ENCODE assay signal across 37 cellular contexts in the genomic region with DNA sequence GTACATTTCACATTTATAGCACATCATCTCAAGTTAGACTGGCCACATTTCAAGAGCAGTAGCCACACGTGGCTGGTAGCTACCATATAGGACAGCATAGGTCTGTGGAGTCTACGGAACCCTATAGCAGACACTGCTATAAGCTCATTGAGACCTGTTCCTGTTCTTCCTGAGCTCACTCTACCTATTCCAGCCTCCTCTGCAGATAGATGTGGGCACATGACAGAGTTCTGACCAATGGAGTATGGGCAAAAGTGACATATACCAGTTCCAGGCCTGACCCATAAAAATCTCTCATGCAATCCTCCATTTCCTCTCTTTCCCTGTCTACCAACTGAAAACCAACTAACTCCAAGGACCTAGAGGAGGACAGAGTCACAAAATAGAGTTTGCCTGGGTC. TPM values are rescaled to one million over a fixed set of nuclear protein-coding genes. Genes with fewer than 3 reads are reported as not detected.
"Had no signal": no experiment of that assay in that cellular context is flagged by ENCODE, and none has a peak within 500 bp of the region (broad histone marks: within the 10 kb centered on the region; RNA-seq: fewer than 3 reads in every experiment).

No MANE protein-coding gene starts in this region.

- ATAC-seq: activated CD8-positive, alpha-beta T cell treated with anti-CD3 and anti-CD28 coated beads for 36 hours; activated naive CD4-positive, alpha-beta T cell treated with anti-CD3 and anti-CD28 coated beads, Interleukin-2, amount 50 U/mL, for 72 hours; activated T-cell treated with anti-CD3 and anti-CD28 coated beads, Interleukin-2, amount 50 U/mL, for 4 hours; activated T-cell treated with anti-CD3 and anti-CD28 coated beads, Interleukin-2, amount 50 U/mL, for 72 hours; activated T-helper 17 cell treated with anti-CD3 and anti-CD28 coated beads, Interleukin-2, amount 50 U/mL, for 72 hours; body of pancreas had no signal

- H3K27ac ChIP-seq: adrenal gland, body of pancreas, brain microvascular endothelial cell, breast epithelium, VCaP had no signal

- H3K9me3 ChIP-seq: adrenal gland, body of pancreas, breast epithelium had no signal

- H3K27me3 ChIP-seq: adrenal gland, body of pancreas, brain microvascular endothelial cell had no signal

- H3K4me3 ChIP-seq: adrenal gland, body of pancreas, breast epithelium had no signal

- H3K36me3 ChIP-seq: adrenal gland, brain microvascular endothelial cell, breast epithelium had no signal

- H3K4me1 ChIP-seq: adrenal gland, breast epithelium had no signal

- DNase-seq: activated B cell treated with CpG ODN at 0.5 μM for 24 hours; activated CD4-positive, alpha-beta memory T cell treated with anti-CD3 and anti-CD28 coated beads for 36 hours; activated CD4-positive, alpha-beta T cell treated with anti-CD3 and anti-CD28 coated beads for 4 hours; activated CD4-positive, alpha-beta T cell treated with anti-CD3 and anti-CD28 coated beads, Interleukin-2, amount 10 ng/mL, durations not matched to agents 24 days and 14 days; activated CD4-positive, alpha-beta T cell treated with anti-CD3 and anti-CD28 coated beads, Interleukin-2, amount 50 U/mL, for 1 hour; activated CD4-positive, alpha-beta T cell treated with anti-CD3 and anti-CD28 coated beads, Interleukin-2, amount 50 U/mL, for 4 hours; activated CD4-positive, CD25-positive, alpha-beta regulatory T cell treated with anti-CD3 and anti-CD28 coated beads, Interleukin-2, amount 50 U/mL, for 72 hours; activated CD8-positive, alpha-beta memory T cell treated with anti-CD3 and anti-CD28 coated beads, Interleukin-2, amount 50 U/mL, for 4 hours; activated CD8-positive, alpha-beta T cell treated with anti-CD3 and anti-CD28 coated beads for 36 hours; activated effector memory CD4-positive, alpha-beta T cell treated with anti-CD3 and anti-CD28 coated beads, Interleukin-2, amount 50 U/mL, for 16 hours; activated gamma-delta T cell treated with Interleukin-2 at 50 U/mL for 16 hours; activated naive CD4-positive, alpha-beta T cell; activated naive CD4-positive, alpha-beta T cell treated with anti-CD3 and anti-CD28 coated beads for 36 hours; activated naive CD4-positive, alpha-beta T cell treated with anti-CD3 and anti-CD28 coated beads, Interleukin-2, amount 50 U/mL, for 16 hours; activated naive CD8-positive, alpha-beta T cell treated with anti-CD3 and anti-CD28 coated beads for 36 hours; activated T-cell treated with anti-CD3 and anti-CD28 coated beads for 4 hours; activated T-cell treated with anti-CD3 and anti-CD28 coated beads, Interleukin-2, amount 50 U/mL, for 1 hour; activated T-cell treated with anti-CD3 and anti-CD28 coated beads, Interleukin-2, amount 50 U/mL, for 4 hours; activated T-cell treated with anti-CD3 and anti-CD28 coated beads, Interleukin-2, amount 50 U/mL, for 72 hours; adrenal gland; amniotic stem cell; aorta; body of pancreas; brain microvascular endothelial cell; central memory CD4-positive, alpha-beta T cell; T-helper 2 cell; T-helper 9 cell had no signal

- FAIRE-seq: astrocyte, TTC549 had no signal

RNA-seq across cellular contexts. Expression of a gene that starts 11.9 kb away (rescaled TPM):
- total RNA-seq: activated B cell treated with CpG ODN at 0.5 μM for 24 hours; activated CD4-positive, alpha-beta memory T cell treated with anti-CD3 and anti-CD28 coated beads for 36 hours; activated CD4-positive, alpha-beta T cell treated with anti-CD3 and anti-CD28 coated beads, Interleukin-2, amount 10 ng/mL, durations not matched to agents 24 days and 14 days; activated CD8-positive, alpha-beta memory T cell treated with anti-CD3 and anti-CD28 coated beads for 36 hours; activated CD8-positive, alpha-beta T cell treated with anti-CD3 and anti-CD28 coated beads for 36 hours; activated naive CD4-positive, alpha-beta T cell treated with anti-CD3 and anti-CD28 coated beads for 36 hours; activated naive CD8-positive, alpha-beta T cell treated with anti-CD3 and anti-CD28 coated beads for 36 hours; activated T-helper 1 cell treated with anti-CD3 and anti-CD28 coated beads, Interleukin-12 subunit alpha, Interleukin-12 subunit beta, Interleukin-2, Interleukin-4 antibody, amounts not matched to agents 30 ng/mL and 10 ng/mL and 1 ng/mL, durations not matched to agents 14 hours and 24 hours and 36 hours; activated T-helper 17 cell treated with anti-CD3 and anti-CD28 coated beads, Interleukin-2, amount 50 U/mL, for 72 hours; astrocyte; body of pancreas; breast epithelium; cardiac septum; cerebellum had no signal
- polyA plus RNA-seq: adrenal gland, aorta had no signal

RNA-seq across cellular contexts. Expression of a gene that starts 28.0 kb away (rescaled TPM):
- total RNA-seq: activated B cell treated with CpG ODN at 0.5 μM for 24 hours; activated CD4-positive, alpha-beta memory T cell treated with anti-CD3 and anti-CD28 coated beads for 36 hours; activated CD4-positive, alpha-beta T cell treated with anti-CD3 and anti-CD28 coated beads, Interleukin-2, amount 10 ng/mL, durations not matched to agents 24 days and 14 days; activated CD8-positive, alpha-beta T cell treated with anti-CD3 and anti-CD28 coated beads for 36 hours; activated naive CD4-positive, alpha-beta T cell treated with anti-CD3 and anti-CD28 coated beads for 36 hours; activated T-helper 1 cell treated with anti-CD3 and anti-CD28 coated beads, Interleukin-12 subunit alpha, Interleukin-12 subunit beta, Interleukin-2, Interleukin-4 antibody, amounts not matched to agents 30 ng/mL and 10 ng/mL and 1 ng/mL, durations not matched to agents 14 hours and 24 hours and 36 hours; adrenal gland; aorta; astrocyte; body of pancreas; cardiac septum had no signal

RNA-seq across cellular contexts. Expression of a gene that starts 36.8 kb away (rescaled TPM):
- total RNA-seq: activated B cell treated with CpG ODN at 0.5 μM for 24 hours; activated CD4-positive, alpha-beta memory T cell treated with anti-CD3 and anti-CD28 coated beads for 36 hours; activated CD4-positive, alpha-beta T cell treated with anti-CD3 and anti-CD28 coated beads, Interleukin-2, amount 10 ng/mL, durations not matched to agents 24 days and 14 days; activated CD8-positive, alpha-beta memory T cell treated with anti-CD3 and anti-CD28 coated beads for 36 hours; activated CD8-positive, alpha-beta T cell treated with anti-CD3 and anti-CD28 coated beads for 36 hours; activated naive CD4-positive, alpha-beta T cell treated with anti-CD3 and anti-CD28 coated beads for 36 hours; activated naive CD4-positive, alpha-beta T cell treated with anti-CD3 and anti-CD28 coated beads, Interleukin-2, amount 50 U/mL, for 72 hours; activated naive CD8-positive, alpha-beta T cell treated with anti-CD3 and anti-CD28 coated beads for 36 hours; activated T-cell treated with anti-CD3 and anti-CD28 coated beads, Interleukin-2, amount 50 U/mL, for 4 hours; activated T-cell treated with anti-CD3 and anti-CD28 coated beads, Interleukin-2, amount 50 U/mL, for 72 hours; activated T-helper 1 cell treated with anti-CD3 and anti-CD28 coated beads, Interleukin-12 subunit alpha, Interleukin-12 subunit beta, Interleukin-2, Interleukin-4 antibody, amounts not matched to agents 30 ng/mL and 10 ng/mL and 1 ng/mL, durations not matched to agents 14 hours and 24 hours and 36 hours; activated T-helper 17 cell treated with anti-CD3 and anti-CD28 coated beads, Interleukin-2, amount 50 U/mL, for 72 hours; adrenal gland; aorta; astrocyte; body of pancreas; cardiac septum; cerebellum had no signal
- polyA plus RNA-seq: adrenal gland had no signal

RNA-seq across cellular contexts. Expression of a gene that starts 37.1 kb away (rescaled TPM):
- total RNA-seq: activated B cell treated with CpG ODN at 0.5 μM for 24 hours had no signal
